Comparison of ENCODE assay signal across 15 cellular contexts in genomic region chr7:43600046-43600445, GRCh38.
"Had no signal": no experiment of that assay in that cellular context is flagged by ENCODE, and none has a peak within 500 bp of the region (broad histone marks: within the 10 kb centered on the region; RNA-seq: fewer than 3 reads in every experiment).

No MANE protein-coding gene starts in this region.

- H3K27ac ChIP-seq: body of pancreas, colonic mucosa, esophagus squamous epithelium, left lung, psoas muscle, tibial artery had no signal

- H3K9me3 ChIP-seq: body of pancreas, colonic mucosa, esophagus squamous epithelium, left lung, psoas muscle, tibial artery had no signal

- H3K27me3 ChIP-seq: body of pancreas, colonic mucosa, esophagus squamous epithelium, left lung, tibial artery had no signal

- DNase-seq: activated CD4-positive, alpha-beta T cell treated with anti-CD3 and anti-CD28 coated beads, Interleukin-2, amount 50 U/mL, for 48 hours; activated CD4-positive, CD25-positive, alpha-beta regulatory T cell treated with anti-CD3 and anti-CD28 coated beads, Interleukin-2, amount 50 U/mL, for 72 hours; activated naive CD4-positive, alpha-beta T cell treated with Interleukin-2 at 50 U/mL for 16 hours; amygdala; body of pancreas; caudate nucleus; colonic mucosa; esophagus squamous epithelium; hippocampal formation; kidney; left lung; psoas muscle; SW 1271; tibial artery had no signal

- H3K4me3 ChIP-seq: body of pancreas, colonic mucosa, esophagus squamous epithelium, left lung, psoas muscle, tibial artery had no signal

- H3K4me1 ChIP-seq: body of pancreas, colonic mucosa, left lung, psoas muscle had no signal

- ATAC-seq: body of pancreas, left lung, psoas muscle, sciatic nerve had no signal
